19 cellular contexts compared by ENCODE assay signal in genomic region chr21:16102113-16102512, GRCh38.
"Had no signal": no experiment of that assay in that cellular context is flagged by ENCODE, and none has a peak within 500 bp of the region (broad histone marks: within the 10 kb centered on the region; RNA-seq: fewer than 3 reads in every experiment).

No MANE protein-coding gene starts in this region.

- H3K9ac ChIP-seq: neural progenitor cell had no signal

- H3K4me1 ChIP-seq: esophagus squamous epithelium, heart left ventricle, neural progenitor cell, pancreas, stomach had no signal

- H2AFZ ChIP-seq: neural progenitor cell had no signal

- H3K4me2 ChIP-seq: neural progenitor cell had no signal

- H3K4me3 ChIP-seq: esophagus squamous epithelium, heart left ventricle, mucosa of descending colon, neural progenitor cell, pancreas, stomach had no signal

- FAIRE-seq: colon, islet of Langerhans, pancreas, small intestine had no signal

- H3K27me3 ChIP-seq: esophagus squamous epithelium, heart left ventricle, neural progenitor cell, pancreas, stomach had no signal

- H3K27me3 Mint-ChIP-seq: dendritic cell treated with granulocyte-macrophage colony-stimulating factor and Interleukin-4, amounts not matched to agents 40 ng/mL and 50 ng/mL, for 4 days; effector memory CD8-positive, alpha-beta T cell; progenitor cell of endocrine pancreas had no signal

- H3K4me1 Mint-ChIP-seq: natural killer cell had no signal

- H3K4me3 Mint-ChIP-seq: dendritic cell treated with granulocyte-macrophage colony-stimulating factor and Interleukin-4, amounts not matched to agents 40 ng/mL and 50 ng/mL, for 4 days; effector memory CD8-positive, alpha-beta T cell; natural killer cell; neural progenitor cell had no signal

- ATAC-seq: effector memory CD8-positive, alpha-beta T cell; heart left ventricle; mucosa of descending colon; natural killer cell; pancreas; right cardiac atrium had no signal

- H3K9me3 ChIP-seq: pancreas had no signal

- H3K27ac Mint-ChIP-seq: dendritic cell treated with granulocyte-macrophage colony-stimulating factor and Interleukin-4, amounts not matched to agents 40 ng/mL and 50 ng/mL, for 4 days; effector memory CD8-positive, alpha-beta T cell; natural killer cell; neural progenitor cell; progenitor cell of endocrine pancreas had no signal

- H3K36me3 ChIP-seq: esophagus squamous epithelium, heart left ventricle, neural progenitor cell, pancreas, stomach had no signal

- DNase-seq: effector memory CD8-positive, alpha-beta T cell; esophagus squamous epithelium; heart left ventricle; hippocampal formation; kidney glomerular epithelial cell; mucosa of descending colon; natural killer cell; pancreas; right cardiac atrium; small intestine; stimulated activated CD4-positive, alpha-beta T cell treated with anti-CD3 and anti-CD28 coated beads, Interleukin-12 subunit alpha, Interleukin-12 subunit beta, amount 100 ng/mL, for 4 hours; stimulated activated naive CD4-positive, alpha-beta T cell; stomach; substantia nigra had no signal

- H3K27ac ChIP-seq: esophagus squamous epithelium, heart left ventricle, neural progenitor cell, pancreas, stomach had no signal

- H3K36me3 Mint-ChIP-seq: natural killer cell had no signal
